ENCODE assay signal across 1 cellular context in genomic region chr3:195906865-195907729, GRCh38.
TF ChIP-seq lines count a peak whose summit lies in the region.

No MANE protein-coding gene starts in this region.

TF ChIP-seq in GM12878, 131 proteins besides CTCF, POLR2A, EP300 and RAD21 (continued from another document and continues in another):
- TF ChIP-seq NRF1 (conservative IDR thresholded peaks at IDR 0.05; ENCODE audit: low read depth, low read length) (no peak), ATF2 (IDR thresholded peaks at IDR 0.05; ENCODE audit: low read length) (no peak), MTA2 (IDR thresholded peaks at IDR 0.05; ENCODE audit: low read depth) (peak; percentile 56; the same call in 1 of the 2 replicates), BCLAF1 (IDR thresholded peaks at IDR 0.05) (no peak), RB1 (IDR thresholded peaks at IDR 0.05; ENCODE audit: borderline replicate concordance) (no peak), KDM1A (IDR thresholded peaks at IDR 0.05; ENCODE audit: borderline replicate concordance) (no peak), ZNF384 (IDR thresholded peaks at IDR 0.05; ENCODE audit: borderline replicate concordance, low read depth, low read length) (no peak), SUPT20H (IDR thresholded peaks at IDR 0.05; ENCODE audit: borderline replicate concordance, control insufficient read depth, low read depth, low read length) (no peak), BMI1 (IDR thresholded peaks at IDR 0.05; ENCODE audit: borderline replicate concordance) (no peak), FOS (IDR thresholded peaks at IDR 0.05; ENCODE audit: borderline replicate concordance, extremely low read depth, insufficient read length) (no peak), PKNOX1 (IDR thresholded peaks at IDR 0.05) (no peak), SIN3A (IDR thresholded peaks at IDR 0.05; ENCODE audit: low read depth, low read length) (no peak), SUZ12 (IDR thresholded peaks at IDR 0.05; ENCODE audit: unreplicated experiment) (no peak), MTA3 (IDR thresholded peaks at IDR 0.05; ENCODE audit: borderline replicate concordance, low read length) (peak; percentile 69), TCF7 (IDR thresholded peaks at IDR 0.05; ENCODE audit: borderline replicate concordance) (no peak; the same call in 1 of the 2 replicates), CHD2 (IDR thresholded peaks at IDR 0.05; ENCODE audit: borderline replicate concordance, low read depth, low read length) (no peak), CEBPZ (IDR thresholded peaks at IDR 0.05; ENCODE audit: low read depth, low read length) (no peak), ZNF207 (IDR thresholded peaks at IDR 0.05; ENCODE audit: borderline replicate concordance) (no peak), YBX1 (IDR thresholded peaks at IDR 0.05) (no peak), MXI1 (IDR thresholded peaks at IDR 0.05; ENCODE audit: low read depth, low read length) (no peak), GABPA (IDR thresholded peaks at IDR 0.05; ENCODE audit: low read depth) (no peak), POU2F2 (IDR thresholded peaks at IDR 0.05; ENCODE audit: borderline replicate concordance, low read depth, low read length) (peak; percentile 61; the same call in 1 of the 3 replicates), NR2F1 (conservative IDR thresholded peaks at IDR 0.05) (peak; percentile 64; the same call in 1 of the 2 replicates), TCF3 (IDR thresholded peaks at IDR 0.05; ENCODE audit: borderline replicate concordance, insufficient read depth, low read depth, low read length) (no peak), RELA (IDR thresholded peaks at IDR 0.05; ENCODE audit: borderline replicate concordance, partially characterized antibody) (peak; percentile 92), ZZZ3 (IDR thresholded peaks at IDR 0.05; ENCODE audit: control insufficient read depth, insufficient read length, low read depth) (no peak), IKZF2 (IDR thresholded peaks at IDR 0.05) (peak; percentile 52 to 55; a peak in 2 of 4 replicates), BRCA1 (IDR thresholded peaks at IDR 0.05; ENCODE audit: low read depth, low read length) (no peak), RAD51 (IDR thresholded peaks at IDR 0.05) (no peak), BHLHE40 (IDR thresholded peaks at IDR 0.05; ENCODE audit: borderline replicate concordance in 1 of 2, low read depth in 2 of 2, low read length in 1 of 2) (peak; percentile 10 to 56; a peak in 2 of 4 replicates), ZNF592 (IDR thresholded peaks at IDR 0.05) (no peak)
- TF ChIP-seq, protein P1, sequence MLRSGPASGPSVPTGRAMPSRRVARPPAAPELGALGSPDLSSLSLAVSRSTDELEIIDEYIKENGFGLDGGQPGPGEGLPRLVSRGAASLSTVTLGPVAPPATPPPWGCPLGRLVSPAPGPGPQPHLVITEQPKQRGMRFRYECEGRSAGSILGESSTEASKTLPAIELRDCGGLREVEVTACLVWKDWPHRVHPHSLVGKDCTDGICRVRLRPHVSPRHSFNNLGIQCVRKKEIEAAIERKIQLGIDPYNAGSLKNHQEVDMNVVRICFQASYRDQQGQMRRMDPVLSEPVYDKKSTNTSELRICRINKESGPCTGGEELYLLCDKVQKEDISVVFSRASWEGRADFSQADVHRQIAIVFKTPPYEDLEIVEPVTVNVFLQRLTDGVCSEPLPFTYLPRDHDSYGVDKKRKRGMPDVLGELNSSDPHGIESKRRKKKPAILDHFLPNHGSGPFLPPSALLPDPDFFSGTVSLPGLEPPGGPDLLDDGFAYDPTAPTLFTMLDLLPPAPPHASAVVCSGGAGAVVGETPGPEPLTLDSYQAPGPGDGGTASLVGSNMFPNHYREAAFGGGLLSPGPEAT (IDR thresholded peaks at IDR 0.05; ENCODE audit: low read depth) = peak; percentile 45; the same call in 1 of the 2 replicates
- TF ChIP-seq, protein P2, sequence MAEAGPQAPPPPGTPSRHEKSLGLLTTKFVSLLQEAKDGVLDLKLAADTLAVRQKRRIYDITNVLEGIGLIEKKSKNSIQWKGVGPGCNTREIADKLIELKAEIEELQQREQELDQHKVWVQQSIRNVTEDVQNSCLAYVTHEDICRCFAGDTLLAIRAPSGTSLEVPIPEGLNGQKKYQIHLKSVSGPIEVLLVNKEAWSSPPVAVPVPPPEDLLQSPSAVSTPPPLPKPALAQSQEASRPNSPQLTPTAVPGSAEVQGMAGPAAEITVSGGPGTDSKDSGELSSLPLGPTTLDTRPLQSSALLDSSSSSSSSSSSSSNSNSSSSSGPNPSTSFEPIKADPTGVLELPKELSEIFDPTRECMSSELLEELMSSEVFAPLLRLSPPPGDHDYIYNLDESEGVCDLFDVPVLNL (IDR thresholded peaks at IDR 0.05; ENCODE audit: low read depth, low read length) = no peak
- TF ChIP-seq, protein P3, sequence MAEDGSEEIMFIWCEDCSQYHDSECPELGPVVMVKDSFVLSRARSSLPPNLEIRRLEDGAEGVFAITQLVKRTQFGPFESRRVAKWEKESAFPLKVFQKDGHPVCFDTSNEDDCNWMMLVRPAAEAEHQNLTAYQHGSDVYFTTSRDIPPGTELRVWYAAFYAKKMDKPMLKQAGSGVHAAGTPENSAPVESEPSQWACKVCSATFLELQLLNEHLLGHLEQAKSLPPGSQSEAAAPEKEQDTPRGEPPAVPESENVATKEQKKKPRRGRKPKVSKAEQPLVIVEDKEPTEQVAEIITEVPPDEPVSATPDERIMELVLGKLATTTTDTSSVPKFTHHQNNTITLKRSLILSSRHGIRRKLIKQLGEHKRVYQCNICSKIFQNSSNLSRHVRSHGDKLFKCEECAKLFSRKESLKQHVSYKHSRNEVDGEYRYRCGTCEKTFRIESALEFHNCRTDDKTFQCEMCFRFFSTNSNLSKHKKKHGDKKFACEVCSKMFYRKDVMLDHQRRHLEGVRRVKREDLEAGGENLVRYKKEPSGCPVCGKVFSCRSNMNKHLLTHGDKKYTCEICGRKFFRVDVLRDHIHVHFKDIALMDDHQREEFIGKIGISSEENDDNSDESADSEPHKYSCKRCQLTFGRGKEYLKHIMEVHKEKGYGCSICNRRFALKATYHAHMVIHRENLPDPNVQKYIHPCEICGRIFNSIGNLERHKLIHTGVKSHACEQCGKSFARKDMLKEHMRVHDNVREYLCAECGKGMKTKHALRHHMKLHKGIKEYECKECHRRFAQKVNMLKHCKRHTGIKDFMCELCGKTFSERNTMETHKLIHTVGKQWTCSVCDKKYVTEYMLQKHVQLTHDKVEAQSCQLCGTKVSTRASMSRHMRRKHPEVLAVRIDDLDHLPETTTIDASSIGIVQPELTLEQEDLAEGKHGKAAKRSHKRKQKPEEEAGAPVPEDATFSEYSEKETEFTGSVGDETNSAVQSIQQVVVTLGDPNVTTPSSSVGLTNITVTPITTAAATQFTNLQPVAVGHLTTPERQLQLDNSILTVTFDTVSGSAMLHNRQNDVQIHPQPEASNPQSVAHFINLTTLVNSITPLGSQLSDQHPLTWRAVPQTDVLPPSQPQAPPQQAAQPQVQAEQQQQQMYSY (CRISPR knock-in tag; IDR thresholded peaks at IDR 0.05) = no peak
- TF ChIP-seq, protein P4, sequence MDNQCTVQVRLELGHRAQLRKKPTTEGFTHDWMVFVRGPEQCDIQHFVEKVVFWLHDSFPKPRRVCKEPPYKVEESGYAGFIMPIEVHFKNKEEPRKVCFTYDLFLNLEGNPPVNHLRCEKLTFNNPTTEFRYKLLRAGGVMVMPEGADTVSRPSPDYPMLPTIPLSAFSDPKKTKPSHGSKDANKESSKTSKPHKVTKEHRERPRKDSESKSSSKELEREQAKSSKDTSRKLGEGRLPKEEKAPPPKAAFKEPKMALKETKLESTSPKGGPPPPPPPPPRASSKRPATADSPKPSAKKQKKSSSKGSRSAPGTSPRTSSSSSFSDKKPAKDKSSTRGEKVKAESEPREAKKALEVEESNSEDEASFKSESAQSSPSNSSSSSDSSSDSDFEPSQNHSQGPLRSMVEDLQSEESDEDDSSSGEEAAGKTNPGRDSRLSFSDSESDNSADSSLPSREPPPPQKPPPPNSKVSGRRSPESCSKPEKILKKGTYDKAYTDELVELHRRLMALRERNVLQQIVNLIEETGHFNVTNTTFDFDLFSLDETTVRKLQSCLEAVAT (IDR thresholded peaks at IDR 0.05) = peak; percentile 48; the same call in 1 of the 2 replicates
